In the genomic region with DNA sequence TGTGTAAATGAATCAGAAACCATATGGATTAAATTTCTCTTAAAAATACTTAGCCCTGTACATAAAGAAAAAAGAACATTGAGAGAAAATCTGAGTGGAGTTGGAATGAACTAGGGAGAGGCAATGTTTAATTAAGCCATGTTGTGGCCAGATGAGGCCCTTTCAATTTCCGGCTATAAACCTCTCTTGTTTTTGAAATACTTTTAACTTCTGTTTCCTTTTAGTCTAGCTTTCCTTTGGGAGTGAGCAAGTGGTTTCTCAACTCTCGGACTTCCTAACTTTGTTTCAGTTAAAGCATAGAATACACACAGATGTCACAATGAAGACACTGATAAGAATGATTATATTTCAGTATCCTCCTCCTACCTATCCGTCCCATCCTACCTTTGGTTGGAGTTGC, we compare ENCODE assay signal across 19 cellular contexts.
DNase-seq lines count a peak whose midpoint lies in the region; TF ChIP-seq lines count a peak whose summit lies in the region.
"Had no signal": no experiment of that assay in that cellular context is flagged by ENCODE, and none has a peak within 500 bp of the region (broad histone marks: within the 10 kb centered on the region; RNA-seq: fewer than 3 reads in every experiment).

No MANE protein-coding gene starts in this region.

- no peaks in the 10 kb centered on the region for H3K36me3 ChIP-seq in BLaER1
- H3K36me3 ChIP-seq in osteoblast (ENCODE audit: insufficient read depth, low read length) = no peaks in the 10 kb centered on the region
- no peaks in the 10 kb centered on the region for H3K36me3 ChIP-seq in transverse colon
- H3K36me3 ChIP-seq in ovary = no peaks in the 10 kb centered on the region
- H3K36me3 ChIP-seq in adrenal gland (replicated peaks in 1 of 2) = no peaks in the 10 kb centered on the region
- H3K36me3 ChIP-seq: BE2C, pancreas, thoracic aorta had no signal

- in situ Hi-C loops in transverse colon (cut with MboI; ENCODE audit: low pct_ligation_motif_present in 1 of 4, low pct_unique_long_range_greater_than_20kb in 1 of 4, low sequenced_read_pairs in 3 of 4) = no loop called here

- no peaks in the 10 kb centered on the region for H4K20me1 ChIP-seq in BLaER1
- no peaks in the 10 kb centered on the region for H4K20me1 ChIP-seq in osteoblast (ENCODE audit: insufficient read depth, low read length)

- H3K4me1 ChIP-seq in BLaER1 (peaks cover 18% of the 10 kb centered on the region), osteoblast (ENCODE audit: insufficient read depth, low read length) (no peaks in the 10 kb centered on the region), transverse colon (peaks cover 0 to 15% (median 0%) of the 10 kb centered on the region in 4 donors), ovary (ENCODE audit: insufficient read depth) (no peaks in the 10 kb centered on the region), adrenal gland (replicated peaks in 1 of 2) (no peaks in the 10 kb centered on the region)

- TF ChIP-seq POLR2A in transverse colon (IDR thresholded peaks at IDR 0.05) (no peak), ovary (IDR thresholded peaks at IDR 0.05) (no peak), adrenal gland (IDR thresholded peaks at IDR 0.05) (no peak)

- H3K4me3 Mint-ChIP-seq in IgD-negative memory B cell = peak overlapping the region; percentile 48 to 65 (median 58)
- H3K4me3 Mint-ChIP-seq: T-cell had no signal

- H3K27ac ChIP-seq in BLaER1 (no peak overlapping the region), osteoblast (ENCODE audit: low read depth, low read length) (no peak overlapping the region), transverse colon (no peak overlapping the region), ovary (no peak overlapping the region), adrenal gland (peak overlapping the region in 1 of 5 donors; percentile 27)
- H3K27ac ChIP-seq: thoracic aorta had no signal

- H3K4me3 ChIP-seq in BLaER1 = no peak overlapping the region
- no peak overlapping the region for H3K4me3 ChIP-seq in osteoblast (ENCODE audit: insufficient read depth, low read length)
- no peak overlapping the region for H3K4me3 ChIP-seq in transverse colon
- H3K4me3 ChIP-seq in ovary = no peak overlapping the region
- H3K4me3 ChIP-seq in adrenal gland = no peak overlapping the region
- H3K4me3 ChIP-seq: pancreas, skin epidermis, thoracic aorta had no signal

- no peaks in the 10 kb centered on the region for H3K27me3 ChIP-seq in BLaER1
- no peaks in the 10 kb centered on the region for H3K27me3 ChIP-seq in osteoblast (ENCODE audit: insufficient read depth, low read length)
- no peaks in the 10 kb centered on the region for H3K27me3 ChIP-seq in transverse colon
- no peaks in the 10 kb centered on the region for H3K27me3 ChIP-seq in ovary
- H3K27me3 ChIP-seq in adrenal gland = no peaks in the 10 kb centered on the region
- H3K27me3 ChIP-seq: BE2C, pancreas had no signal

- 69 to 78% methylated on average over 3 of the region's 3 CpGs for WGBS in transverse colon (ENCODE audit: low coverage in 1 of 2), 2 donors
- WGBS in ovary, 3 donors = 61 to 71% (median 67%) methylated on average over 3 of the region's 3 CpGs
- WGBS in adrenal gland, 4 donors = 64 to 76% (median 69%) methylated on average over 3 of the region's 3 CpGs

- peaks cover 0 to 4% (median 0%) of the 10 kb centered on the region in 3 donors for H3K9me3 Mint-ChIP-seq in IgD-negative memory B cell

- H3K9ac ChIP-seq in BLaER1 = no peak overlapping the region

- peak overlapping the region; percentile 67 for H2AFZ ChIP-seq in osteoblast (ENCODE audit: low read length)

- intact Hi-C loops in transverse colon (cut with DNase I; ENCODE audit: low total_unique reads) = no loop called here
- intact Hi-C loops in ovary (cut with DNase I) = no loop called here
- intact Hi-C loops in adrenal gland (cut with DNase I) = no loop called here

- DNase-seq in epidermal melanocyte (ENCODE audit: insufficient read length, low spot score) = peak; percentile 20
- peak; percentile 62 for DNase-seq in osteoblast (ENCODE audit: insufficient read length, low spot score, missing footprints)
- DNase-seq in transverse colon = no peak
- no peak for DNase-seq in ovary
- no peak for DNase-seq in T1000 (lab: John Stamatoyannopoulos, UW)
- no peak for DNase-seq in adrenal gland
- DNase-seq: BE2C; DMS 273 treated with DMSO at 0.1 percent for 48 hours; hypothalamus; kidney glomerular epithelial cell; NCI-H146; pancreas; RPMI8226; stimulated activated CD4-positive, alpha-beta T cell treated with anti-CD3 and anti-CD28 coated beads, Interleukin-4, amount 100 ng/mL, for 24 hours; T-cell had no signal

- TF ChIP-seq CTCF in osteoblast (IDR thresholded peaks at IDR 0.05; ENCODE audit: extremely low read depth, low read depth, low read length) (no peak), transverse colon (IDR thresholded peaks at IDR 0.05) (no peak), ovary (IDR thresholded peaks at IDR 0.05) (no peak), adrenal gland (IDR thresholded peaks at IDR 0.05) (no peak)

- H3K27ac Mint-ChIP-seq in IgD-negative memory B cell = peak overlapping the region; percentile 36 to 83 (median 63)
- H3K27ac Mint-ChIP-seq: T-cell had no signal

- peaks cover 4% of the 10 kb centered on the region for H3K9me3 ChIP-seq in BLaER1
- H3K9me3 ChIP-seq in osteoblast (ENCODE audit: low read depth, low read length) = no peaks in the 10 kb centered on the region
- no peaks in the 10 kb centered on the region for H3K9me3 ChIP-seq in transverse colon
- H3K9me3 ChIP-seq in ovary = no peaks in the 10 kb centered on the region
- no peaks in the 10 kb centered on the region for H3K9me3 ChIP-seq in adrenal gland (replicated peaks in 1 of 3)
- H3K9me3 ChIP-seq: pancreas, thoracic aorta had no signal

- H3K4me1 Mint-ChIP-seq in IgD-negative memory B cell = peaks cover 52 to 82% (median 71%) of the 10 kb centered on the region in 3 donors
- H3K4me1 Mint-ChIP-seq: T-cell had no signal

- H3K4me2 ChIP-seq in BLaER1 (peak overlapping the region; percentile 72), osteoblast (ENCODE audit: insufficient read depth, low read length) (peak overlapping the region; percentile 32)

- TF ChIP-seq EP300 in transverse colon (IDR thresholded peaks at IDR 0.05; ENCODE audit: low read depth) (no peak), ovary (IDR thresholded peaks at IDR 0.05) (no peak)

- H3K79me2 ChIP-seq in osteoblast (ENCODE audit: insufficient read depth, low read length) = no peaks in the 10 kb centered on the region

- no peaks in the 10 kb centered on the region for H3K27me3 Mint-ChIP-seq in IgD-negative memory B cell
- H3K27me3 Mint-ChIP-seq: T-cell had no signal

- peaks cover 5% of the 10 kb centered on the region for H3K36me3 Mint-ChIP-seq in IgD-negative memory B cell
- H3K36me3 Mint-ChIP-seq: T-cell had no signal

Comparison
In these comparisons a context has a peak if more than half of its experiments do, and no peak if none do; other contexts are left out.
1. DNase-seq: peak in epidermal melanocyte (single experiment) and osteoblast (single experiment); none in transverse colon (single experiment), ovary (0 of 5), T1000 (single experiment) and adrenal gland (0 of 7).